In the genomic region with DNA sequence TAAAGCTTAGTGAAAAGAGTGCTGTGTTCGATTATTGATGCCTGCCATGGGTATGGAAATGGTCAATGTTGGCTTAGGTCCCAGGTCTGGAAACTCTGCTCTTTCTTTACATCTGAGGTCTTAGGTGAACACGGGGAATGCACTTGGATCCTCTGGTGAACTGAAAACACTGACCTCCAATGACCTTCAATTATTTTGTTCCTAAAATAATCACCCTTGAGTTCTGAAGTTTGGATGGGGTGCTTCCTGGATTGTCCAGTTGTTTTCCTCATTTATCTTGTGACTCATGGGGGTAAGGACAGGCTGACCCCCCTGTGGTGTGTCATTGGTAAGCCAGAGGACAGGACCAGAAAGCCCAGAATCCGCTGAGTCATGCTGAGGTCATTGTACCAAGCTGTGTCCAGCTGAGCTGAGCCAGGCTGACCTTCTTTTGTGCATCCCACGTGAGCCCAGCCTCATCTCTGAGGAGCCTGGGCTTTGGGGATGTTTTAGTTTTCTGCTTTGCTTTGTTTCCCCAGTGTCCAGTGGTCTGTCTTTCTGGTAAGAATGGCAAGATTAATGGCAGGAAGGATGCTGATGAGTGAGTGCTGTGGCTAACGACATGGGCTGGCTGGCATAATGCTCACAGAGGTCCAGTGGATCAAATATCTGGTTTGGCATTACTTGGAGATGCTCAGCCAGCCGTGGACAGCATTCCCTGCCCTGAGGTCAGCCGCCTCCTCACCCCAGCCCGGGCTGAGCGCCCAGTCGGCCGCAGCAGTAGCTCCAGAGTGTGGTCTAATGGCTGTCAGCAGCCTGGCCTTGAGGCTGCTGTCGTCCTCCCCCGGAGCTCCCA, we compare ENCODE assay signal across 1 cellular context.
TF ChIP-seq lines count a peak whose summit lies in the region.

No MANE protein-coding gene starts in this region.

TF ChIP-seq in K562, 482 proteins besides CTCF, POLR2A, EP300 and RAD21 (continued from another document and continues in another):
- TF ChIP-seq, protein P1, sequence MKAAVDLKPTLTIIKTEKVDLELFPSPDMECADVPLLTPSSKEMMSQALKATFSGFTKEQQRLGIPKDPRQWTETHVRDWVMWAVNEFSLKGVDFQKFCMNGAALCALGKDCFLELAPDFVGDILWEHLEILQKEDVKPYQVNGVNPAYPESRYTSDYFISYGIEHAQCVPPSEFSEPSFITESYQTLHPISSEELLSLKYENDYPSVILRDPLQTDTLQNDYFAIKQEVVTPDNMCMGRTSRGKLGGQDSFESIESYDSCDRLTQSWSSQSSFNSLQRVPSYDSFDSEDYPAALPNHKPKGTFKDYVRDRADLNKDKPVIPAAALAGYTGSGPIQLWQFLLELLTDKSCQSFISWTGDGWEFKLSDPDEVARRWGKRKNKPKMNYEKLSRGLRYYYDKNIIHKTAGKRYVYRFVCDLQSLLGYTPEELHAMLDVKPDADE (conservative IDR thresholded peaks at IDR 0.05; ENCODE audit: control insufficient read depth, low read depth, low read length), result no peak
- TF ChIP-seq CBFA2T2 (conservative IDR thresholded peaks at IDR 0.05) (peak; percentile 23; the same call in 1 of the 2 replicates), PRMT5 (CRISPR knock-in tag; IDR thresholded peaks at IDR 0.05) (no peak), ARHGAP35 (IDR thresholded peaks at IDR 0.05; ENCODE audit: partially characterized antibody) (no peak), HSF4 (CRISPR knock-in tag; IDR thresholded peaks at IDR 0.05; ENCODE audit: borderline replicate concordance) (no peak), MECOM (CRISPR knock-in tag; IDR thresholded peaks at IDR 0.05) (0 out of 2 replicates have a peak, but pooled peaks have one; percentile 51), CBX8 (IDR thresholded peaks at IDR 0.05; ENCODE audit: borderline replicate concordance, extremely low read depth, low read depth, low read length, poor library complexity, severe bottlenecking) (no peak), SNIP1 (IDR thresholded peaks at IDR 0.05; ENCODE audit: low read depth) (no peak), ZNF263 (CRISPR knock-in tag; IDR thresholded peaks at IDR 0.05; ENCODE audit: borderline replicate concordance) (no peak), NBN (IDR thresholded peaks at IDR 0.05; ENCODE audit: low read depth) (no peak), MEF2D (tag; conservative IDR thresholded peaks at IDR 0.05; ENCODE audit: low read depth) (peak; percentile 59; the same call in 1 of the 2 replicates), L3MBTL2 (IDR thresholded peaks at IDR 0.05) (no peak), RCOR1 (IDR thresholded peaks at IDR 0.05; ENCODE audit: borderline replicate concordance in 1 of 2, low read depth in 2 of 2, low read length in 2 of 2) (peak in 1 of 2 experiments; percentile 84; a peak in 2 of 4 replicates), TBP (optimal IDR thresholded peaks at IDR 0.05; ENCODE audit: low read depth, low read length) (no peak), ZNF311 (CRISPR knock-in tag; IDR thresholded peaks at IDR 0.05) (no peak), CCNT2 (IDR thresholded peaks at IDR 0.05; ENCODE audit: borderline replicate concordance, extremely low read depth, insufficient read length, low read depth, low read length) (no peak), HMG20A (CRISPR knock-in tag; conservative IDR thresholded peaks at IDR 0.05) (no peak), ZNF830 (CRISPR knock-in tag; IDR thresholded peaks at IDR 0.05) (no peak), ZFPM2 (CRISPR knock-in tag; IDR thresholded peaks at IDR 0.05) (no peak), ZNF232 (CRISPR knock-in tag; IDR thresholded peaks at IDR 0.05) (no peak), POLR2AphosphoS2 (IDR thresholded peaks at IDR 0.05; ENCODE audit: low read length) (no peak), ZNF253 (CRISPR knock-in tag; conservative IDR thresholded peaks at IDR 0.05) (no peak), JUN (IDR thresholded peaks at IDR 0.05; ENCODE audit: borderline replicate concordance, low read depth, low read length) (peak; percentile 98), JUN (CRISPR knock-in tag; IDR thresholded peaks at IDR 0.05; ENCODE audit: borderline replicate concordance) (peak; percentile 26; the same call in 1 of the 2 replicates), SIN3B (IDR thresholded peaks at IDR 0.05; ENCODE audit: low read depth) (no peak), HIVEP1 (CRISPR knock-in tag; IDR thresholded peaks at IDR 0.05) (no peak), ARID1B (IDR thresholded peaks at IDR 0.05) (peak; percentile 85)
- TF ChIP-seq, protein P2, sequence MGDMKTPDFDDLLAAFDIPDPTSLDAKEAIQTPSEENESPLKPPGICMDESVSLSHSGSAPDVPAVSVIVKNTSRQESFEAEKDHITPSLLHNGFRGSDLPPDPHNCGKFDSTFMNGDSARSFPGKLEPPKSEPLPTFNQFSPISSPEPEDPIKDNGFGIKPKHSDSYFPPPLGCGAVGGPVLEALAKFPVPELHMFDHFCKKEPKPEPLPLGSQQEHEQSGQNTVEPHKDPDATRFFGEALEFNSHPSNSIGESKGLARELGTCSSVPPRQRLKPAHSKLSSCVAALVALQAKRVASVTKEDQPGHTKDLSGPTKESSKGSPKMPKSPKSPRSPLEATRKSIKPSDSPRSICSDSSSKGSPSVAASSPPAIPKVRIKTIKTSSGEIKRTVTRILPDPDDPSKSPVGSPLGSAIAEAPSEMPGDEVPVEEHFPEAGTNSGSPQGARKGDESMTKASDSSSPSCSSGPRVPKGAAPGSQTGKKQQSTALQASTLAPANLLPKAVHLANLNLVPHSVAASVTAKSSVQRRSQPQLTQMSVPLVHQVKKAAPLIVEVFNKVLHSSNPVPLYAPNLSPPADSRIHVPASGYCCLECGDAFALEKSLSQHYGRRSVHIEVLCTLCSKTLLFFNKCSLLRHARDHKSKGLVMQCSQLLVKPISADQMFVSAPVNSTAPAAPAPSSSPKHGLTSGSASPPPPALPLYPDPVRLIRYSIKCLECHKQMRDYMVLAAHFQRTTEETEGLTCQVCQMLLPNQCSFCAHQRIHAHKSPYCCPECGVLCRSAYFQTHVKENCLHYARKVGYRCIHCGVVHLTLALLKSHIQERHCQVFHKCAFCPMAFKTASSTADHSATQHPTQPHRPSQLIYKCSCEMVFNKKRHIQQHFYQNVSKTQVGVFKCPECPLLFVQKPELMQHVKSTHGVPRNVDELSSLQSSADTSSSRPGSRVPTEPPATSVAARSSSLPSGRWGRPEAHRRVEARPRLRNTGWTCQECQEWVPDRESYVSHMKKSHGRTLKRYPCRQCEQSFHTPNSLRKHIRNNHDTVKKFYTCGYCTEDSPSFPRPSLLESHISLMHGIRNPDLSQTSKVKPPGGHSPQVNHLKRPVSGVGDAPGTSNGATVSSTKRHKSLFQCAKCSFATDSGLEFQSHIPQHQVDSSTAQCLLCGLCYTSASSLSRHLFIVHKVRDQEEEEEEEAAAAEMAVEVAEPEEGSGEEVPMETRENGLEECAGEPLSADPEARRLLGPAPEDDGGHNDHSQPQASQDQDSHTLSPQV (IDR thresholded peaks at IDR 0.05), result peak; percentile 94
- TF ChIP-seq, protein P3, sequence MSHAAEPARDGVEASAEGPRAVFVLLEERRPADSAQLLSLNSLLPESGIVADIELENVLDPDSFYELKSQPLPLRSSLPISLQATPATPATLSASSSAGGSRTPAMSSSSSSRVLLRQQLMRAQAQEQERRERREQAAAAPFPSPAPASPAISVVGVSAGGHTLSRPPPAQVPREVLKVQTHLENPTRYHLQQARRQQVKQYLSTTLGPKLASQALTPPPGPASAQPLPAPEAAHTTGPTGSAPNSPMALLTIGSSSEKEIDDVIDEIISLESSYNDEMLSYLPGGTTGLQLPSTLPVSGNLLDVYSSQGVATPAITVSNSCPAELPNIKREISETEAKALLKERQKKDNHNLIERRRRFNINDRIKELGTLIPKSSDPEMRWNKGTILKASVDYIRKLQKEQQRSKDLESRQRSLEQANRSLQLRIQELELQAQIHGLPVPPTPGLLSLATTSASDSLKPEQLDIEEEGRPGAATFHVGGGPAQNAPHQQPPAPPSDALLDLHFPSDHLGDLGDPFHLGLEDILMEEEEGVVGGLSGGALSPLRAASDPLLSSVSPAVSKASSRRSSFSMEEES (CRISPR knock-in tag; IDR thresholded peaks at IDR 0.05), result no peak
- TF ChIP-seq, protein P4, sequence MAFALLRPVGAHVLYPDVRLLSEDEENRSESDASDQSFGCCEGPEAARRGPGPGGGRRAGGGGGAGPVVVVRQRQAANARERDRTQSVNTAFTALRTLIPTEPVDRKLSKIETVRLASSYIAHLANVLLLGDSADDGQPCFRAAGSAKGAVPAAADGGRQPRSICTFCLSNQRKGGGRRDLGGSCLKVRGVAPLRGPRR (CRISPR knock-in tag; IDR thresholded peaks at IDR 0.05), result no peak
- TF ChIP-seq, protein P5, sequence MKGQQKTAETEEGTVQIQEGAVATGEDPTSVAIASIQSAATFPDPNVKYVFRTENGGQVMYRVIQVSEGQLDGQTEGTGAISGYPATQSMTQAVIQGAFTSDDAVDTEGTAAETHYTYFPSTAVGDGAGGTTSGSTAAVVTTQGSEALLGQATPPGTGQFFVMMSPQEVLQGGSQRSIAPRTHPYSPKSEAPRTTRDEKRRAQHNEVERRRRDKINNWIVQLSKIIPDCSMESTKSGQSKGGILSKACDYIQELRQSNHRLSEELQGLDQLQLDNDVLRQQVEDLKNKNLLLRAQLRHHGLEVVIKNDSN (CRISPR knock-in tag; IDR thresholded peaks at IDR 0.05), result peak; percentile 41; the same call in 1 of the 2 replicates
- TF ChIP-seq, protein P6, sequence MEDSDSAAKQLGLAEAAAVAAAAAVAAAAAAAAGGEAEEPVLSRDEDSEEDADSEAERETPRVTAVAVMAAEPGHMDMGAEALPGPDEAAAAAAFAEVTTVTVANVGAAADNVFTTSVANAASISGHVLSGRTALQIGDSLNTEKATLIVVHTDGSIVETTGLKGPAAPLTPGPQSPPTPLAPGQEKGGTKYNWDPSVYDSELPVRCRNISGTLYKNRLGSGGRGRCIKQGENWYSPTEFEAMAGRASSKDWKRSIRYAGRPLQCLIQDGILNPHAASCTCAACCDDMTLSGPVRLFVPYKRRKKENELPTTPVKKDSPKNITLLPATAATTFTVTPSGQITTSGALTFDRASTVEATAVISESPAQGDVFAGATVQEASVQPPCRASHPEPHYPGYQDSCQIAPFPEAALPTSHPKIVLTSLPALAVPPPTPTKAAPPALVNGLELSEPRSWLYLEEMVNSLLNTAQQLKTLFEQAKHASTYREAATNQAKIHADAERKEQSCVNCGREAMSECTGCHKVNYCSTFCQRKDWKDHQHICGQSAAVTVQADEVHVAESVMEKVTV (CRISPR knock-in tag; IDR thresholded peaks at IDR 0.05), result no peak
- TF ChIP-seq, protein P7, sequence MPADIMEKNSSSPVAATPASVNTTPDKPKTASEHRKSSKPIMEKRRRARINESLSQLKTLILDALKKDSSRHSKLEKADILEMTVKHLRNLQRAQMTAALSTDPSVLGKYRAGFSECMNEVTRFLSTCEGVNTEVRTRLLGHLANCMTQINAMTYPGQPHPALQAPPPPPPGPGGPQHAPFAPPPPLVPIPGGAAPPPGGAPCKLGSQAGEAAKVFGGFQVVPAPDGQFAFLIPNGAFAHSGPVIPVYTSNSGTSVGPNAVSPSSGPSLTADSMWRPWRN (IDR thresholded peaks at IDR 0.05; ENCODE audit: low read depth), result no peak
- TF ChIP-seq, protein P8, sequence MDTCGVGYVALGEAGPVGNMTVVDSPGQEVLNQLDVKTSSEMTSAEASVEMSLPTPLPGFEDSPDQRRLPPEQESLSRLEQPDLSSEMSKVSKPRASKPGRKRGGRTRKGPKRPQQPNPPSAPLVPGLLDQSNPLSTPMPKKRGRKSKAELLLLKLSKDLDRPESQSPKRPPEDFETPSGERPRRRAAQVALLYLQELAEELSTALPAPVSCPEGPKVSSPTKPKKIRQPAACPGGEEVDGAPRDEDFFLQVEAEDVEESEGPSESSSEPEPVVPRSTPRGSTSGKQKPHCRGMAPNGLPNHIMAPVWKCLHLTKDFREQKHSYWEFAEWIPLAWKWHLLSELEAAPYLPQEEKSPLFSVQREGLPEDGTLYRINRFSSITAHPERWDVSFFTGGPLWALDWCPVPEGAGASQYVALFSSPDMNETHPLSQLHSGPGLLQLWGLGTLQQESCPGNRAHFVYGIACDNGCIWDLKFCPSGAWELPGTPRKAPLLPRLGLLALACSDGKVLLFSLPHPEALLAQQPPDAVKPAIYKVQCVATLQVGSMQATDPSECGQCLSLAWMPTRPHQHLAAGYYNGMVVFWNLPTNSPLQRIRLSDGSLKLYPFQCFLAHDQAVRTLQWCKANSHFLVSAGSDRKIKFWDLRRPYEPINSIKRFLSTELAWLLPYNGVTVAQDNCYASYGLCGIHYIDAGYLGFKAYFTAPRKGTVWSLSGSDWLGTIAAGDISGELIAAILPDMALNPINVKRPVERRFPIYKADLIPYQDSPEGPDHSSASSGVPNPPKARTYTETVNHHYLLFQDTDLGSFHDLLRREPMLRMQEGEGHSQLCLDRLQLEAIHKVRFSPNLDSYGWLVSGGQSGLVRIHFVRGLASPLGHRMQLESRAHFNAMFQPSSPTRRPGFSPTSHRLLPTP (IDR thresholded peaks at IDR 0.05; ENCODE audit: borderline replicate concordance, extremely low read depth, insufficient read length), result no peak
- TF ChIP-seq, protein P9, sequence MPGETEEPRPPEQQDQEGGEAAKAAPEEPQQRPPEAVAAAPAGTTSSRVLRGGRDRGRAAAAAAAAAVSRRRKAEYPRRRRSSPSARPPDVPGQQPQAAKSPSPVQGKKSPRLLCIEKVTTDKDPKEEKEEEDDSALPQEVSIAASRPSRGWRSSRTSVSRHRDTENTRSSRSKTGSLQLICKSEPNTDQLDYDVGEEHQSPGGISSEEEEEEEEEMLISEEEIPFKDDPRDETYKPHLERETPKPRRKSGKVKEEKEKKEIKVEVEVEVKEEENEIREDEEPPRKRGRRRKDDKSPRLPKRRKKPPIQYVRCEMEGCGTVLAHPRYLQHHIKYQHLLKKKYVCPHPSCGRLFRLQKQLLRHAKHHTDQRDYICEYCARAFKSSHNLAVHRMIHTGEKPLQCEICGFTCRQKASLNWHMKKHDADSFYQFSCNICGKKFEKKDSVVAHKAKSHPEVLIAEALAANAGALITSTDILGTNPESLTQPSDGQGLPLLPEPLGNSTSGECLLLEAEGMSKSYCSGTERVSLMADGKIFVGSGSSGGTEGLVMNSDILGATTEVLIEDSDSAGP (CRISPR knock-in tag; IDR thresholded peaks at IDR 0.05), result no peak
- TF ChIP-seq, protein P10, sequence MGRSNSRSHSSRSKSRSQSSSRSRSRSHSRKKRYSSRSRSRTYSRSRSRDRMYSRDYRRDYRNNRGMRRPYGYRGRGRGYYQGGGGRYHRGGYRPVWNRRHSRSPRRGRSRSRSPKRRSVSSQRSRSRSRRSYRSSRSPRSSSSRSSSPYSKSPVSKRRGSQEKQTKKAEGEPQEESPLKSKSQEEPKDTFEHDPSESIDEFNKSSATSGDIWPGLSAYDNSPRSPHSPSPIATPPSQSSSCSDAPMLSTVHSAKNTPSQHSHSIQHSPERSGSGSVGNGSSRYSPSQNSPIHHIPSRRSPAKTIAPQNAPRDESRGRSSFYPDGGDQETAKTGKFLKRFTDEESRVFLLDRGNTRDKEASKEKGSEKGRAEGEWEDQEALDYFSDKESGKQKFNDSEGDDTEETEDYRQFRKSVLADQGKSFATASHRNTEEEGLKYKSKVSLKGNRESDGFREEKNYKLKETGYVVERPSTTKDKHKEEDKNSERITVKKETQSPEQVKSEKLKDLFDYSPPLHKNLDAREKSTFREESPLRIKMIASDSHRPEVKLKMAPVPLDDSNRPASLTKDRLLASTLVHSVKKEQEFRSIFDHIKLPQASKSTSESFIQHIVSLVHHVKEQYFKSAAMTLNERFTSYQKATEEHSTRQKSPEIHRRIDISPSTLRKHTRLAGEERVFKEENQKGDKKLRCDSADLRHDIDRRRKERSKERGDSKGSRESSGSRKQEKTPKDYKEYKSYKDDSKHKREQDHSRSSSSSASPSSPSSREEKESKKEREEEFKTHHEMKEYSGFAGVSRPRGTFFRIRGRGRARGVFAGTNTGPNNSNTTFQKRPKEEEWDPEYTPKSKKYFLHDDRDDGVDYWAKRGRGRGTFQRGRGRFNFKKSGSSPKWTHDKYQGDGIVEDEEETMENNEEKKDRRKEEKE (IDR thresholded peaks at IDR 0.05; ENCODE audit: borderline replicate concordance in 1 of 2, control insufficient read depth in 1 of 2, low read depth in 2 of 2, low read length in 1 of 2), result no peak
